ENCODE assay signal across 9 cellular contexts in the genomic region with DNA sequence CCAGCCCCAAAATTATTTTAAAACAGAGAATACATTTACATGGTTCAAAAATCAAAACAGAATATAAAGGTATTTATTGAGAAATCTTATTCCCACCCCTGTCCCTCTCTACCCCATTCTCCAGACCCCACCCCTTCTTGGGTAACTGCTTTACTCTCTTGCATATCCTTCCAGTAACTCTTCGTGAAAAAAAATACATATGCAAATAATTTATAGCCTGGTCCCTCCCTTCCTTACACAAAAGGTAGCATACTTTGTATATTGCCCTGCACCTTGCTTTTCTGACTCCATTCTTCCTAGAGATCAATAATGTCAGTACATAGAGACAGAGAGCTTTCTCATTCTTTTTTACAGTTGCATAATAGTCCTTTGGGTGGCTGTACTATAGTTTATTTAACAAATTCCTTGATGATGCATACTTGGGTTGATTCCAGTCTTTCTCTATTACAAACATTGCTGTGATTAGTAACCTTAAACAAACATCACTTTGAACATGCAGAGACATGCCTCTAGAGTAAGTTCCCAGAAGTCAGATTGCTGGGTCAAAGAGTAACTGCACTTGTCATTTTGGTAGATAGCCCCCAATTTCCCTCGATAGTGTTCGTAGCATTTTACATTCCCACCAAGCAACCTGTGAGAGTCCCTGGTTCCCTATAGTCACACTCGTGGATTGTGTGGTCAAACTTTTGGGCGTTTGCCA. TPM values are rescaled to one million over a fixed set of nuclear protein-coding genes. Genes with fewer than 3 reads are reported as not detected.
A peak's percentile ranks its signal among the peaks of the same experiment; 100 is the strongest.
DNase-seq lines count a peak whose midpoint lies in the region; ATAC-seq, FAIRE-seq and TF ChIP-seq lines count a peak whose summit lies in the region.
"Had no signal": no experiment of that assay in that cellular context is flagged by ENCODE, and none has a peak within 500 bp of the region (broad histone marks: within the 10 kb centered on the region; RNA-seq: fewer than 3 reads in every experiment).

No MANE protein-coding gene starts in this region.

- H2AFZ ChIP-seq in ACC112 (ENCODE audit: low read length, unreplicated experiment) (no peak overlapping the region), K562 (ENCODE audit: low read depth, low read length) (no peak overlapping the region)

- no peak for TF ChIP-seq EP300 in K562 (IDR thresholded peaks at IDR 0.05; ENCODE audit: low read length)

- no peak for TF ChIP-seq RAD21 in K562 (CRISPR knock-in tag; conservative IDR thresholded peaks at IDR 0.05 in 1 of 2, IDR thresholded peaks at IDR 0.05 in 1 of 2)

- intact Hi-C loops in K562 (cut with micrococcal nuclease): loop anchor here (10.0 kb wide), 1 partner anchor 577 kb away; no protein-coding TSS in a partner anchor
- intact Hi-C loops in lower lobe of right lung (cut with DNase I): loop anchor here (10.0 kb wide), 1 partner anchor 53 kb away; a partner anchor contains a TSS

- H3K4me2 ChIP-seq in K562 (ENCODE audit: insufficient read depth, low read length): no peak overlapping the region

- FAIRE-seq in K562 (lab: Jason Lieb, UNC): peak; percentile 37

- H3K9me3 ChIP-seq in K562 (replicated peaks; ENCODE audit: control insufficient read depth, insufficient read depth, low read depth, low read length) (no peaks in the 10 kb centered on the region), lower lobe of right lung (no peaks in the 10 kb centered on the region), endodermal cell (ENCODE audit: control insufficient read depth, low read length) (no peaks in the 10 kb centered on the region)

- H4K20me1 ChIP-seq in K562 (replicated peaks; ENCODE audit: control insufficient read depth, insufficient read depth, low read length): no peaks in the 10 kb centered on the region

- H3K4me1 ChIP-seq in ACC112 (ENCODE audit: control insufficient read depth, insufficient read depth, low read length, unreplicated experiment) (peaks cover 62% of the 10 kb centered on the region), K562 (replicated peaks in 1 of 2; ENCODE audit: control insufficient read depth in 2 of 2, insufficient read depth in 2 of 2, low read length in 2 of 2) (peaks cover 0 to 11% of the 10 kb centered on the region in 2 experiments; a peak in 2 of 5 replicates), lower lobe of right lung (peaks cover 72% of the 10 kb centered on the region), endodermal cell (ENCODE audit: control insufficient read depth, insufficient read depth, low read length) (no peaks in the 10 kb centered on the region)

- no peaks in the 10 kb centered on the region for H3K4me1 Mint-ChIP-seq in endodermal cell

- peak overlapping the region; percentile 92 for H3K27ac ChIP-seq in ACC112 (ENCODE audit: low read depth, low read length)
- no peak overlapping the region for H3K27ac ChIP-seq in K562 (ENCODE audit: extremely low read depth, low read depth, low read length)
- H3K27ac ChIP-seq in lower lobe of right lung: peak overlapping the region; percentile 77
- H3K27ac ChIP-seq in endodermal cell (ENCODE audit: low read depth, low read length): no peak overlapping the region

- no peak overlapping the region for H3K4me3 Mint-ChIP-seq in endodermal cell
- H3K4me3 Mint-ChIP-seq: activated naive CD4-positive, alpha-beta T cell treated with anti-CD3 and anti-CD28 coated beads, Interleukin-2, amount 50 U/mL, for 24 hours had no signal

- WGBS in K562 (ENCODE audit: insufficient coverage, low coverage, missing lambda C conversion rate): 8% methylated on average over 5 of the region's 5 CpGs
- 88 to 100% methylated on average over 3 to 5 of the region's 5 CpGs for WGBS in endodermal cell (ENCODE audit: insufficient coverage in 1 of 2, insufficient read length in 1 of 2), 2 experiments

- BruUV-seq in K562 (replicated peaks; lab: Mats Ljungman, UMichigan): no TSS peak

- CTCF ChIA-PET in K562 (lab: Yijun Ruan, JAX; ENCODE audit: low intra/inter-chr PET ratio): interaction anchor here (1.1 to 4.1 kb wide), 3 partner anchors 53 to 77 kb away, joined by 4 to 107 read pairs (median 5); no protein-coding TSS in a partner anchor

- in situ Hi-C loops in K562 (cut with MboI): no loop called here

- TF ChIP-seq CTCF in K562 (IDR thresholded peaks at IDR 0.05 in 2 of 3, conservative IDR thresholded peaks at IDR 0.05 in 1 of 3; ENCODE audit: insufficient read depth in 2 of 3, low read depth in 1 of 3, low read length in 3 of 3) (no peak), lower lobe of right lung (IDR thresholded peaks at IDR 0.05) (no peak), endodermal cell (conservative IDR thresholded peaks at IDR 0.05) (no peak)

- H3K9ac ChIP-seq in K562 (ENCODE audit: insufficient read depth in 1 of 2, low read depth in 2 of 2, low read length in 2 of 2) (no peak overlapping the region), endodermal cell (ENCODE audit: extremely low read depth, low read length, poor library complexity, severe bottlenecking) (no peak overlapping the region)

- no peak overlapping the region for H3K27ac Mint-ChIP-seq in endodermal cell
- H3K27ac Mint-ChIP-seq: activated naive CD4-positive, alpha-beta T cell treated with anti-CD3 and anti-CD28 coated beads, Interleukin-2, amount 50 U/mL, for 24 hours had no signal

- POLR2A ChIA-PET in K562 (lab: Yijun Ruan, JAX): interaction anchor here (0.6 kb wide), 1 partner anchor 49 kb away, joined by 3 read pairs; no protein-coding TSS in a partner anchor

- H3K36me3 Mint-ChIP-seq in endodermal cell (ENCODE audit: low read depth): peaks cover 29% of the 10 kb centered on the region

- no peaks in the 10 kb centered on the region for H3K27me3 ChIP-seq in ACC112 (ENCODE audit: insufficient read depth, low read length)
- no peaks in the 10 kb centered on the region for H3K27me3 ChIP-seq in K562 (ENCODE audit: control insufficient read depth in 2 of 2, insufficient read depth in 2 of 2, low read length in 2 of 2)
- no peaks in the 10 kb centered on the region for H3K27me3 ChIP-seq in lower lobe of right lung (ENCODE audit: low read depth)
- no peaks in the 10 kb centered on the region for H3K27me3 ChIP-seq in endodermal cell (ENCODE audit: control insufficient read depth, insufficient read depth, low read length, poor library complexity, severe bottlenecking)

- H3K4me3 ChIP-seq in ACC112 (ENCODE audit: low read depth, low read length) (no peak overlapping the region), K562 (no peak overlapping the region), lower lobe of right lung (no peak overlapping the region), endodermal cell (ENCODE audit: low read length) (no peak overlapping the region)

- H3K79me2 ChIP-seq in ACC112 (ENCODE audit: control insufficient read depth, insufficient read depth, low read length, unreplicated experiment): no peaks in the 10 kb centered on the region
- no peaks in the 10 kb centered on the region for H3K79me2 ChIP-seq in K562 (ENCODE audit: control insufficient read depth, insufficient read depth, low read length)

- no peak for TF ChIP-seq POLR2A in K562 (conservative IDR thresholded peaks at IDR 0.05)

- H3K9me1 ChIP-seq in K562 (ENCODE audit: control insufficient read depth, insufficient read depth, low read length): no peaks in the 10 kb centered on the region

- H3K27me3 Mint-ChIP-seq in endodermal cell (ENCODE audit: insufficient read depth): no peaks in the 10 kb centered on the region
- H3K27me3 Mint-ChIP-seq: activated naive CD4-positive, alpha-beta T cell treated with anti-CD3 and anti-CD28 coated beads, Interleukin-2, amount 50 U/mL, for 24 hours had no signal

- DNase-seq in HT1080 (ENCODE audit: low read depth) (peak; percentile 93), K562 (ENCODE audit: extremely low read depth in 1 of 4, low spot score in 3 of 4) (no peak), lower lobe of right lung (no peak), endodermal cell (no peak), COLO668 (lab: John Stamatoyannopoulos, UW; ENCODE audit: unreplicated experiment) (no peak)

- peaks cover 1% of the 10 kb centered on the region for H3K9me3 Mint-ChIP-seq in endodermal cell
- H3K9me3 Mint-ChIP-seq: activated naive CD4-positive, alpha-beta T cell treated with anti-CD3 and anti-CD28 coated beads, Interleukin-2, amount 50 U/mL, for 24 hours had no signal

- H3K36me3 ChIP-seq in ACC112 (ENCODE audit: insufficient read depth, low read length) (peaks cover 31% of the 10 kb centered on the region), K562 (ENCODE audit: control insufficient read depth, insufficient read depth, low read length) (no peaks in the 10 kb centered on the region; the same call in 2 of the 3 replicates), lower lobe of right lung (peaks cover 90% of the 10 kb centered on the region), endodermal cell (ENCODE audit: control insufficient read depth, insufficient read depth, low read length) (peaks cover 9% of the 10 kb centered on the region)

- no peak for ATAC-seq in K562
- peak; percentile 37 to 62 for ATAC-seq in lower lobe of right lung
- no peak for ATAC-seq in GM21529 (IDR thresholded peaks at IDR 0.05; ENCODE audit: unreplicated experiment)
- ATAC-seq in HG03342 (IDR thresholded peaks at IDR 0.05; ENCODE audit: unreplicated experiment): no peak

RNA-seq across cellular contexts. Expression of a gene that starts 47.9 kb away (rescaled TPM):
- total RNA-seq in HT1080 (2014; rRNA removed; shearing (Covaris generic)): 3.9 and 5.4 TPM in 2 replicates
- polyA plus RNA-seq in HT1080 (2015; cell fraction: cytosol; rRNA removed): 11.5 and 12.5 TPM in 2 replicates
- polyA plus RNA-seq in HT1080 (2015; cell fraction: nucleus; rRNA removed): 6.0 and 7.7 TPM in 2 replicates
- 57.6 and 69.2 TPM in 2 replicates for total RNA-seq in K562 (2011; cell fraction: chromatin; rRNA removed; ENCODE audit: low replicate concordance)
- 86.6 and 95.4 TPM in 2 replicates for total RNA-seq in K562 (2011; cell fraction: nucleolus; rRNA removed)
- total RNA-seq in K562 (2011; cell fraction: nucleoplasm; rRNA removed): 109 and 133 TPM in 2 replicates
- total RNA-seq in K562 (2014; rRNA removed): 23.2 and 34.7 TPM in 2 replicates
- 43.9 and 52.4 TPM in 2 replicates for total RNA-seq in K562 (2014; rRNA removed; fragmentation: Illumina TruSeq; extraction: Trizol)
- 54.4 and 58.1 TPM in 2 replicates for total RNA-seq in K562 (2015; rRNA removed; fragmentation: Illumina TruSeq; extraction: Trizol)
- total RNA-seq in K562 (2021): 56.7 and 56.9 TPM in 2 replicates
- 62.6 and 140 TPM in 2 replicates for polyA plus RNA-seq in K562 (2011; rRNA removed)
- polyA plus RNA-seq in K562 (2011; cell fraction: cytosol; rRNA removed): 46.5 and 61.5 TPM in 2 replicates
- 15.3 and 22.4 TPM in 2 replicates for polyA plus RNA-seq in K562 (2011; cell fraction: nucleus; rRNA removed)
- 27.0 and 42.0 TPM in 2 replicates for polyA plus RNA-seq in K562 (2012)
- 46.9 and 49.4 TPM in 2 replicates for polyA plus RNA-seq in K562 (2014; fragmentation: Illumina TruSeq; extraction: Trizol)
- polyA plus RNA-seq in K562 (2014; fragmentation: Nextera tagmentation; extraction: Ambion mirVana): 10 to 100 TPM; 24.6 to 35.8 TPM
- 33.5 and 43.0 TPM in 2 replicates for polyA plus RNA-seq in K562 (2014; rRNA removed)
- 40.2 and 82.5 TPM in 2 replicates for polyA minus RNA-seq in K562 (2011; rRNA and poly(A)+ RNA removed)
- polyA minus RNA-seq in K562 (2011; cell fraction: cytosol; rRNA and poly(A)+ RNA removed): 37.9 and 62.8 TPM in 2 replicates
- polyA minus RNA-seq in K562 (2011; cell fraction: nucleus; rRNA and poly(A)+ RNA removed): 11.0 and 11.8 TPM in 2 replicates
- total RNA-seq in lower lobe of right lung: 479 TPM
- total RNA-seq in endodermal cell: 10 to 100 TPM; 26.6 to 35.6 TPM
- 13.8 TPM for polyA plus RNA-seq in endodermal cell (2013, experiment 1 of 2)
- 13.0 TPM for polyA plus RNA-seq in endodermal cell (2013, experiment 2 of 2)

RNA-seq across cellular contexts. Expression of a gene that starts 54.2 kb away (rescaled TPM):
- 66.5 and 75.8 TPM in 2 replicates for total RNA-seq in HT1080 (2014; rRNA removed; shearing (Covaris generic))
- 84.6 and 86.6 TPM in 2 replicates for polyA plus RNA-seq in HT1080 (2015; cell fraction: cytosol; rRNA removed)
- polyA plus RNA-seq in HT1080 (2015; cell fraction: nucleus; rRNA removed): 263 and 282 TPM in 2 replicates
- 15.3 and 27.0 TPM in 2 replicates for total RNA-seq in K562 (2011; cell fraction: chromatin; rRNA removed; ENCODE audit: low replicate concordance)
- total RNA-seq in K562 (2011; cell fraction: nucleolus; rRNA removed): 9.9 and 11.0 TPM in 2 replicates
- total RNA-seq in K562 (2011; cell fraction: nucleoplasm; rRNA removed): 8.1 and 9.2 TPM in 2 replicates
- total RNA-seq in K562 (2014; rRNA removed) (8.2 and 10.8 TPM in 2 replicates), K562 (2014; rRNA removed; fragmentation: Illumina TruSeq; extraction: Trizol) (3.3 and 3.5 TPM in 2 replicates), K562 (2015; rRNA removed; fragmentation: Illumina TruSeq; extraction: Trizol) (12.3 and 12.4 TPM in 2 replicates), K562 (2021) (9.0 and 9.6 TPM in 2 replicates), lower lobe of right lung (388 TPM), endodermal cell (10 to 100 TPM; 57.0 to 77.2 TPM)
- polyA plus RNA-seq in K562 (2011; rRNA removed) (16.6 and 24.2 TPM in 2 replicates), K562 (2014; fragmentation: Illumina TruSeq; extraction: Trizol) (5.2 and 7.4 TPM in 2 replicates), K562 (2014; fragmentation: Nextera tagmentation; extraction: Ambion mirVana) (under 1 TPM; 0.39 to 0.41 TPM), K562 (2014; rRNA removed) (7.5 and 11.2 TPM in 2 replicates)
- 27.5 and 34.5 TPM in 2 replicates for polyA plus RNA-seq in K562 (2011; cell fraction: cytosol; rRNA removed)
- 15.8 and 17.0 TPM in 2 replicates for polyA plus RNA-seq in K562 (2011; cell fraction: nucleus; rRNA removed)
- 11.2 and 34.5 TPM in 2 replicates for polyA plus RNA-seq in K562 (2012)
- polyA minus RNA-seq in K562 (2011; rRNA and poly(A)+ RNA removed): 23.7 and 31.3 TPM in 2 replicates
- 24.8 and 27.9 TPM in 2 replicates for polyA minus RNA-seq in K562 (2011; cell fraction: cytosol; rRNA and poly(A)+ RNA removed)
- polyA minus RNA-seq in K562 (2011; cell fraction: nucleus; rRNA and poly(A)+ RNA removed): 6.2 and 9.0 TPM in 2 replicates
- polyA plus RNA-seq in endodermal cell (2013, experiment 1 of 2): 64.8 TPM
- polyA plus RNA-seq in endodermal cell (2013, experiment 2 of 2): 76.0 TPM

Comparison
In these comparisons a context has a peak if more than half of its experiments do, and no peak if none do; other contexts are left out.
1. H3K27ac ChIP-seq: peak in ACC112 (single experiment) and lower lobe of right lung (single experiment); none in K562 (single experiment) and endodermal cell (single experiment).
2. ATAC-seq: peak in lower lobe of right lung (2 of 2); none in K562 (single experiment), GM21529 (single experiment) and HG03342 (single experiment).